Comparison of ENCODE assay signal across 12 cellular contexts in the genomic region with DNA sequence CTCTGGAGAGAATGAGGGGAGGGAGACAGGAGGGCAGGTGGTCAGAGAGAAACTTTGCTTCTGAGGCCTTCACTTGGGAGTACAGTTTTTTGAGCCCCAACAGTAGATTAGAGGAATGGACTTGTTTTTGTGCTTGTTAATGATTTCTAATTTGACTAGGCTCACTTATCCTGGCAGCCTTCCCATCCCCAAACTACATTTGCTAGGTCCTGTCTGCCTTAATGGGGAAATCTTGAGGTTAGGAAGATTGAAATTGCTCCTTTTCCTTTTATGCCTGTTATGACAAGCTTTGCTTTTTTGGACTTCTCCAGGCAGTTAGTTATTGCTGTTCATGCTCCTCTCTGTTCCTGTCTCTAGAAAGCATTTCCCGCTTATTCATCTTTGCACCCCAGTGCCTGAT. TPM values are rescaled to one million over a fixed set of nuclear protein-coding genes. Genes with fewer than 3 reads are reported as not detected.
DNase-seq lines count a peak whose midpoint lies in the region; ATAC-seq and TF ChIP-seq lines count a peak whose summit lies in the region.
"Had no signal": no experiment of that assay in that cellular context is flagged by ENCODE, and none has a peak within 500 bp of the region (broad histone marks: within the 10 kb centered on the region; RNA-seq: fewer than 3 reads in every experiment).

No MANE protein-coding gene starts in this region.

- H3K4me1 ChIP-seq in left ventricle myocardium inferior (peaks cover 59% of the 10 kb centered on the region), mesenchymal stem cell (ENCODE audit: control insufficient read depth, insufficient read depth, low read depth, low read length) (peaks cover 23% of the 10 kb centered on the region), vagina (peaks cover 57% of the 10 kb centered on the region)

- H2AFZ ChIP-seq in mesenchymal stem cell (ENCODE audit: low read depth, low read length) = no peak overlapping the region
- H2AFZ ChIP-seq: PC-9 had no signal

- peak overlapping the region; percentile 27 for H3K4me2 ChIP-seq in mesenchymal stem cell (ENCODE audit: low read length, poor library complexity, severe bottlenecking)
- H3K4me2 ChIP-seq: PC-9 had no signal

- intact Hi-C loops in left ventricle myocardium inferior (cut with micrococcal nuclease) = no loop called here
- intact Hi-C loops in Right ventricle myocardium superior (cut with DNase I) = no loop called here
- intact Hi-C loops in vagina (cut with DNase I) = loop anchor here (5.0 kb wide), 1 partner anchor 38 kb away; the partner anchor contains the start of gene SYNE2

- DNase-seq in left ventricle myocardium inferior (no peak), Right ventricle myocardium superior (no peak), cerebellar cortex (ENCODE audit: low spot score) (peak; percentile 18), mesenchymal stem cell (no peak), vagina (ENCODE audit: extremely low spot score in 2 of 2) (no peak), NCI-H1436 treated with DMSO at 0.1 percent for 48 hours (lab: John Stamatoyannopoulos, UW) (no peak), mesenteric fat pad (ENCODE audit: low spot score) (no peak)
- DNase-seq: activated naive CD4-positive, alpha-beta T cell treated with anti-CD3 and anti-CD28 coated beads for 36 hours; nucleus accumbens; PC-9; T1000 had no signal

- H2AK5ac ChIP-seq in mesenchymal stem cell (ENCODE audit: low read length, severe bottlenecking) = peak overlapping the region; percentile 71

- H3K9me3 ChIP-seq in left ventricle myocardium inferior (replicated peaks) (no peaks in the 10 kb centered on the region), mesenchymal stem cell (ENCODE audit: control insufficient read depth, low read length) (no peaks in the 10 kb centered on the region), vagina (no peaks in the 10 kb centered on the region)

- no peak overlapping the region for H2BK12ac ChIP-seq in mesenchymal stem cell (ENCODE audit: low read length in 2 of 2)

- no peak for TF ChIP-seq CTCF in left ventricle myocardium inferior (IDR thresholded peaks at IDR 0.05; ENCODE audit: borderline replicate concordance)
- no peak for TF ChIP-seq CTCF in vagina (IDR thresholded peaks at IDR 0.05)

- H3K4me3 ChIP-seq in left ventricle myocardium inferior = no peak overlapping the region
- no peak overlapping the region for H3K4me3 ChIP-seq in mesenchymal stem cell (ENCODE audit: insufficient read depth in 1 of 2, low read depth in 1 of 2, low read length in 2 of 2)
- H3K4me3 ChIP-seq in vagina = no peak overlapping the region
- H3K4me3 ChIP-seq: PC-9 had no signal

- H3K9ac ChIP-seq in mesenchymal stem cell (ENCODE audit: low read length) = no peak overlapping the region

- no peak overlapping the region for H3K4ac ChIP-seq in mesenchymal stem cell (ENCODE audit: low read depth in 1 of 2, low read length in 2 of 2)

- H2BK15ac ChIP-seq in mesenchymal stem cell (ENCODE audit: low read depth, poor library complexity, severe bottlenecking) = no peak overlapping the region

- no peak overlapping the region for H3K23ac ChIP-seq in mesenchymal stem cell (ENCODE audit: low read length in 2 of 2)

- H2BK120ac ChIP-seq in mesenchymal stem cell (ENCODE audit: low read depth, low read length) = no peak overlapping the region

- 100% methylated on average over 1 of the region's 1 CpG for WGBS in mesenchymal stem cell

- no peak overlapping the region for H3K18ac ChIP-seq in mesenchymal stem cell (ENCODE audit: low read depth in 1 of 2, low read length in 2 of 2)

- H3K14ac ChIP-seq in mesenchymal stem cell (ENCODE audit: low read length in 2 of 2) = no peak overlapping the region

- H3K36me3 ChIP-seq in left ventricle myocardium inferior (no peaks in the 10 kb centered on the region), mesenchymal stem cell (ENCODE audit: control insufficient read depth in 1 of 2, insufficient read depth in 2 of 2, low read depth in 1 of 2, low read length in 2 of 2) (no peaks in the 10 kb centered on the region), vagina (no peaks in the 10 kb centered on the region)

- H3K27me3 ChIP-seq in left ventricle myocardium inferior (ENCODE audit: low read depth) = no peaks in the 10 kb centered on the region
- no peaks in the 10 kb centered on the region for H3K27me3 ChIP-seq in mesenchymal stem cell (ENCODE audit: control insufficient read depth in 1 of 2, insufficient read depth in 1 of 2, low read length in 2 of 2)
- H3K27me3 ChIP-seq in vagina = no peaks in the 10 kb centered on the region

- H4K91ac ChIP-seq in mesenchymal stem cell (ENCODE audit: low read length) = no peak overlapping the region

- no peak overlapping the region for H4K8ac ChIP-seq in mesenchymal stem cell (ENCODE audit: low read length)

- H3K27ac ChIP-seq in left ventricle myocardium inferior (replicated peaks) (peak overlapping the region; percentile 83), mesenchymal stem cell (ENCODE audit: low read length, poor library complexity, severe bottlenecking) (peak overlapping the region; percentile 89), vagina (peak overlapping the region; percentile 43)
- H3K27ac ChIP-seq: PC-9 had no signal

- ATAC-seq in Right ventricle myocardium superior (ENCODE audit: poor library complexity) (no peak), HG03159 (IDR thresholded peaks at IDR 0.05; ENCODE audit: unreplicated experiment) (no peak)

- H2BK5ac ChIP-seq in mesenchymal stem cell (ENCODE audit: low read depth, low read length, poor library complexity, severe bottlenecking) = no peak overlapping the region

- peaks cover 11% of the 10 kb centered on the region for H3K79me1 ChIP-seq in mesenchymal stem cell (replicated peaks; ENCODE audit: low read length, poor library complexity, severe bottlenecking)

- TF ChIP-seq POLR2A in vagina (IDR thresholded peaks at IDR 0.05) = no peak

RNA-seq across cellular contexts. Expression of gene SYNE2, which starts 37.7 kb away (rescaled TPM):
- total RNA-seq in left ventricle myocardium inferior (186 TPM), Right ventricle myocardium superior (193 TPM), vagina (145 TPM), mesenteric fat pad (267 TPM)
- 5.6 TPM for polyA plus RNA-seq in mesenchymal stem cell (2013, experiment 1 of 2)
- polyA plus RNA-seq in mesenchymal stem cell (2013, experiment 2 of 2) = 6.4 TPM
